ENCODE assay signal across 18 cellular contexts in genomic region chr12:93237235-93237915, GRCh38.
DNase-seq lines count a peak whose midpoint lies in the region; ATAC-seq and TF ChIP-seq lines count a peak whose summit lies in the region.
"Had no signal": no experiment of that assay in that cellular context is flagged by ENCODE, and none has a peak within 500 bp of the region (broad histone marks: within the 10 kb centered on the region; RNA-seq: fewer than 3 reads in every experiment).

No MANE protein-coding gene starts in this region.

- DNase-seq in Right ventricle myocardium superior (peak; percentile 59), cardiac septum (ENCODE audit: low spot score) (no peak), foreskin fibroblast (peak; percentile 71 to 73), occipital lobe (lab: John Stamatoyannopoulos, UW) (no peak), HK-2 (ENCODE audit: unreplicated experiment) (no peak), type B pancreatic cell (ENCODE audit: extremely low spot score, unreplicated experiment) (no peak)
- DNase-seq: activated B cell treated with CpG ODN at 0.5 μM for 24 hours; activated naive CD8-positive, alpha-beta T cell treated with anti-CD3 and anti-CD28 coated beads for 36 hours; effector CD4-positive, alpha-beta T cell; left colon; NCI-H1436 treated with DMSO at 0.1 percent for 48 hours; small intestine had no signal

- peaks cover 5% of the 10 kb centered on the region for H3K36me3 Mint-ChIP-seq in type B pancreatic cell

- ATAC-seq in Right ventricle myocardium superior (ENCODE audit: poor library complexity) (peak; percentile 90), GM21619 (IDR thresholded peaks at IDR 0.05; ENCODE audit: unreplicated experiment) (no peak)
- ATAC-seq: left colon had no signal

- H3K4me1 ChIP-seq in neutrophil (ENCODE audit: control insufficient read depth in 1 of 2, insufficient read depth in 1 of 2, low read depth in 1 of 2, low read length in 1 of 2) = peaks cover 26 to 41% of the 10 kb centered on the region in 2 experiments

- H3K27ac ChIP-seq in neutrophil = peak overlapping the region; percentile 14
- H3K27ac ChIP-seq: C4-2B, cardiac muscle cell had no signal

- no peak overlapping the region for H3K4me3 ChIP-seq in foreskin fibroblast (ENCODE audit: low read depth in 1 of 2, low read length in 2 of 2)
- no peak overlapping the region for H3K4me3 ChIP-seq in neutrophil (ENCODE audit: low read depth in 1 of 2, low read length in 1 of 2)
- H3K4me3 ChIP-seq: cardiac muscle cell had no signal

- H3K27ac Mint-ChIP-seq in type B pancreatic cell = no peak overlapping the region
- H3K27ac Mint-ChIP-seq: activated B cell treated with CpG ODN at 0.5 μM for 24 hours; activated naive CD8-positive, alpha-beta T cell treated with anti-CD3 and anti-CD28 coated beads for 36 hours; activated T-helper 1 cell treated with anti-CD3 and anti-CD28 coated beads, Interleukin-12 subunit alpha, Interleukin-12 subunit beta, Interleukin-2, Interleukin-4 antibody, amounts not matched to agents 30 ng/mL and 10 ng/mL and 1 ng/mL, durations not matched to agents 14 hours and 24 hours and 36 hours; T-helper 1 cell treated with Interleukin-12 subunit alpha and Interleukin-12 subunit beta and Interleukin-4 antibody, amounts not matched to agents 30 μg/mL and 1 μg/mL, for 36 hours had no signal

- intact Hi-C loops in Right ventricle myocardium superior (cut with DNase I) = no loop called here
- intact Hi-C loops in cardiac septum (cut with DNase I) = no loop called here

- H3K27me3 ChIP-seq in neutrophil = no peaks in the 10 kb centered on the region
- H3K27me3 ChIP-seq: cardiac muscle cell had no signal

- peaks cover 7% of the 10 kb centered on the region for H3K4me1 Mint-ChIP-seq in type B pancreatic cell (ENCODE audit: unreplicated experiment)
- H3K4me1 Mint-ChIP-seq: activated B cell treated with CpG ODN at 0.5 μM for 24 hours; activated naive CD8-positive, alpha-beta T cell treated with anti-CD3 and anti-CD28 coated beads for 36 hours had no signal

- no peaks in the 10 kb centered on the region for H3K9me3 ChIP-seq in neutrophil

- H3K4me3 Mint-ChIP-seq in type B pancreatic cell = no peak overlapping the region
- H3K4me3 Mint-ChIP-seq: activated B cell treated with CpG ODN at 0.5 μM for 24 hours; activated naive CD8-positive, alpha-beta T cell treated with anti-CD3 and anti-CD28 coated beads for 36 hours; activated T-helper 1 cell treated with anti-CD3 and anti-CD28 coated beads, Interleukin-12 subunit alpha, Interleukin-12 subunit beta, Interleukin-2, Interleukin-4 antibody, amounts not matched to agents 30 ng/mL and 10 ng/mL and 1 ng/mL, durations not matched to agents 14 hours and 24 hours and 36 hours; T-helper 1 cell treated with Interleukin-12 subunit alpha and Interleukin-12 subunit beta and Interleukin-4 antibody, amounts not matched to agents 30 μg/mL and 1 μg/mL, for 36 hours had no signal

- H3K9me3 Mint-ChIP-seq in type B pancreatic cell = peaks cover 10% of the 10 kb centered on the region

- TF ChIP-seq CTCF in foreskin fibroblast (IDR thresholded peaks at IDR 0.05; ENCODE audit: low read depth, low read length) (no peak), neutrophil (IDR thresholded peaks at IDR 0.05) (no peak), type B pancreatic cell (conservative IDR thresholded peaks at IDR 0.05) (no peak)

- H3K36me3 ChIP-seq in neutrophil = no peaks in the 10 kb centered on the region
- H3K36me3 ChIP-seq: cardiac muscle cell had no signal

- H3K27me3 Mint-ChIP-seq in type B pancreatic cell = no peaks in the 10 kb centered on the region
- H3K27me3 Mint-ChIP-seq: activated B cell treated with CpG ODN at 0.5 μM for 24 hours; activated naive CD8-positive, alpha-beta T cell treated with anti-CD3 and anti-CD28 coated beads for 36 hours had no signal

Comparison
In these comparisons a context has a peak if more than half of its experiments do, and no peak if none do; other contexts are left out.
1. DNase-seq: peak in Right ventricle myocardium superior (single experiment) and foreskin fibroblast (2 of 2); none in cardiac septum (single experiment), occipital lobe (single experiment), HK-2 (single experiment) and type B pancreatic cell (single experiment).